ENCODE assay signal across 9 cellular contexts in the genomic region with DNA sequence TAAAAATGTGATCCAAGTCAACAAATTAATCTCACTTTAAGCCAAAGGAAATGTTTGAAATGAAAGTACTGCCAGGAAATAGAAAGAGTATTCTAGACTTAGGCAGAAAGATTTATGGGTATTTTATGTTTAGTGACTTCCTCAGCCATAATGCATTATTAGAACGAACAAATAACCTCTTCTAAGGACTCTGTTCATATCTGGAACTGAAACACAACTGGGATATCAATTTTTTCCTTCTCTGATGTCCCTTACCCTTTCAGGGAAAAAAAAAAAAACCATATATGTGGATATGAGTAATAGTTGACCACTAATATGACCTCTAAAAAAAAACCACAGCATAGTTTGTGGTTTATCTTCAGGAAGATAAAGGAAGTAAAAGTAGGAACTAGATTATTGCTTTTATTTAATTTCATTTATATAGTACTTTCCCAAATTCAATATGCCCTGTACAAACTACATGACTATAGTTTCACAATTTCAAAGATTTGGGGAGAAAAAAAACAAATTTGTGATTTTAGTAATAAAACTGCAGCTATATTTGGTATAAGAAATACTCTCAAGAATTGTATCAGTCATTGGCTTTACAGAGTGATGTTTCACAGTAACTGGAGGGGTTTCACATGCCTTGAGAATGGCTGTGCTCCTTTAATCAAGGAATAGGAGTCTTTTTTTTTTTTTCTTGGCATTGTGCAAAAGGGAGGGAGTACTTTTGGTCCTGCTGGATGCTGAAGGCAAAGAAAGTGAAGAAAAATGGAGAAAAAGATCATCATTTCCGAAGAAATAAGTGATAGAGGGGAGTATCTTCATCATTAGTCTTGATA. TPM values are rescaled to one million over a fixed set of nuclear protein-coding genes. Genes with fewer than 3 reads are reported as not detected.
DNase-seq lines count a peak whose midpoint lies in the region; ATAC-seq, FAIRE-seq and TF ChIP-seq lines count a peak whose summit lies in the region.
"Had no signal": no experiment of that assay in that cellular context is flagged by ENCODE, and none has a peak within 500 bp of the region (broad histone marks: within the 10 kb centered on the region; RNA-seq: fewer than 3 reads in every experiment).

No MANE protein-coding gene starts in this region.

- H3K9me3 Mint-ChIP-seq in activated naive CD4-positive, alpha-beta T cell treated with anti-CD3 and anti-CD28 coated beads, Interleukin-2, amount 50 U/mL, for 72 hours: peaks cover 5 to 10% of the 10 kb centered on the region in 2 donors

- no peaks in the 10 kb centered on the region for H3K27me3 ChIP-seq in thyroid gland

- ATAC-seq in activated naive CD4-positive, alpha-beta T cell treated with anti-CD3 and anti-CD28 coated beads, Interleukin-2, amount 50 U/mL, for 72 hours: no peak
- ATAC-seq in SK-N-SH treated with all-trans-retinoic acid at 6 μM for 48 hours: peak; percentile 77

- WGBS in thyroid gland, 2 donors: 69 to 81% methylated on average over 2 of the region's 2 CpGs

- H3K36me3 ChIP-seq in thyroid gland: peaks cover 22 to 25% of the 10 kb centered on the region in 2 donors

- TF ChIP-seq POLR2A in thyroid gland (IDR thresholded peaks at IDR 0.05): no peak

- H3K27ac ChIP-seq in thyroid gland: peak overlapping the region; percentile 85 to 92 (median 88)

- peak overlapping the region; percentile 44 to 67 for H3K27ac Mint-ChIP-seq in activated naive CD4-positive, alpha-beta T cell treated with anti-CD3 and anti-CD28 coated beads, Interleukin-2, amount 50 U/mL, for 72 hours

- H3K4me3 ChIP-seq in fibroblast of the aortic adventitia (ENCODE audit: low read depth, low read length) (peak overlapping the region; percentile 4), thyroid gland (replicated peaks in 1 of 3) (no peak overlapping the region)
- H3K4me3 ChIP-seq: skin epidermis had no signal

- peaks cover 58 to 74% of the 10 kb centered on the region in 2 donors for H3K36me3 Mint-ChIP-seq in activated naive CD4-positive, alpha-beta T cell treated with anti-CD3 and anti-CD28 coated beads, Interleukin-2, amount 50 U/mL, for 72 hours

- peaks cover 40 to 48% of the 10 kb centered on the region in 2 donors for H3K4me1 ChIP-seq in thyroid gland

- intact Hi-C loops in thyroid gland (cut with DNase I): no loop called here

- DNase-seq in activated naive CD4-positive, alpha-beta T cell treated with anti-CD3 and anti-CD28 coated beads, Interleukin-2, amount 50 U/mL, for 72 hours (ENCODE audit: low spot score in 2 of 2): no peak
- DNase-seq in activated naive CD4-positive, alpha-beta T cell (lab: John Stamatoyannopoulos, UW): no peak
- DNase-seq in fibroblast of the aortic adventitia (ENCODE audit: low read depth): peak; percentile 69
- no peak for DNase-seq in thyroid gland
- no peak for DNase-seq in NCI-H526 treated with DMSO at 0.1 percent for 48 hours (lab: John Stamatoyannopoulos, UW)
- no peak for DNase-seq in NCI-H524 (lab: John Stamatoyannopoulos, UW)
- no peak for DNase-seq in urothelium cell line (ENCODE audit: low spot score)

- TF ChIP-seq CTCF in fibroblast of the aortic adventitia (IDR thresholded peaks at IDR 0.05; ENCODE audit: insufficient read depth, low read length) (no peak), thyroid gland (IDR thresholded peaks at IDR 0.05) (no peak)

- H3K9me3 ChIP-seq in thyroid gland: no peaks in the 10 kb centered on the region

- no peak for FAIRE-seq in urothelium cell line (lab: Jason Lieb, UNC)

TF ChIP-seq in SK-N-SH treated with all-trans-retinoic acid at 6 μM for 48 hours, 23 proteins besides CTCF, POLR2A, EP300 and RAD21:
- TF ChIP-seq ZNF8 (CRISPR knock-in tag; IDR thresholded peaks at IDR 0.05) (no peak), TCF4 (CRISPR knock-in tag; IDR thresholded peaks at IDR 0.05; ENCODE audit: borderline replicate concordance) (no peak), ESRRG (CRISPR knock-in tag; IDR thresholded peaks at IDR 0.05) (no peak), ZFP30 (CRISPR knock-in tag; IDR thresholded peaks at IDR 0.05) (no peak), ISL1 (CRISPR knock-in tag; IDR thresholded peaks at IDR 0.05) (0 out of 2 replicates have a peak, but pooled peaks have one; percentile 38)

RNA-seq across cellular contexts. Expression of gene ZNF507, which starts 6.6 kb away (rescaled TPM):
- 10 to 100 TPM; 22.7 to 34.2 TPM for total RNA-seq in activated naive CD4-positive, alpha-beta T cell treated with anti-CD3 and anti-CD28 coated beads, Interleukin-2, amount 50 U/mL, for 72 hours
- 15.9 and 17.1 TPM in 2 replicates for total RNA-seq in fibroblast of the aortic adventitia (ENCODE audit: low replicate concordance)
- total RNA-seq in thyroid gland: 10 to 100 TPM; 28.6 to 46.9 (median 38.0) TPM

RNA-seq across cellular contexts. Expression of gene DPY19L3, which starts 53.6 kb away (rescaled TPM):
- total RNA-seq in activated naive CD4-positive, alpha-beta T cell treated with anti-CD3 and anti-CD28 coated beads, Interleukin-2, amount 50 U/mL, for 72 hours: 10 to 100 TPM; 15.4 to 22.2 TPM
- total RNA-seq in fibroblast of the aortic adventitia (ENCODE audit: low replicate concordance): 21.9 and 36.2 TPM in 2 replicates
- 10 to 100 TPM; 29.7 to 49.2 (median 39.8) TPM for total RNA-seq in thyroid gland
